In genomic region chr16:56992431-56992830, GRCh38 we compare ENCODE assay signal across 9 cellular contexts. TPM values are rescaled to one million over a fixed set of nuclear protein-coding genes. Genes with fewer than 3 reads are reported as not detected.
DNase-seq lines count a peak whose midpoint lies in the region; ATAC-seq and TF ChIP-seq lines count a peak whose summit lies in the region.
"Not testable (repeated sequence)": the region's sequence is repeated elsewhere in the genome, so short reads cannot be mapped to it uniquely, and the experiment has no call there.
"Had no signal": no experiment of that assay in that cellular context is flagged by ENCODE, and none has a peak within 500 bp of the region (broad histone marks: within the 10 kb centered on the region; RNA-seq: fewer than 3 reads in every experiment).

No MANE protein-coding gene starts in this region.

- H3K4me1 ChIP-seq in effector memory CD4-positive, alpha-beta T cell (ENCODE audit: control insufficient read depth, insufficient read depth, low read length, poor library complexity, severe bottlenecking): peaks cover 57% of the 10 kb centered on the region
- H3K4me1 ChIP-seq in lower lobe of right lung (peaks cover 43% of the 10 kb centered on the region), gastrocnemius medialis (peaks cover 9 to 16% of the 10 kb centered on the region in 2 donors), upper lobe of right lung (peaks cover 31% of the 10 kb centered on the region)

- not testable (repeated sequence) for H3K27ac ChIP-seq in CD4-positive, alpha-beta T cell (ENCODE audit: low read depth, low read length); upper lobe of right lung
- H3K27ac ChIP-seq in effector memory CD4-positive, alpha-beta T cell (ENCODE audit: insufficient read depth, low read length, poor library complexity, severe bottlenecking): peak overlapping the region; percentile 93
- peak overlapping the region; percentile 34 for H3K27ac ChIP-seq in lower lobe of right lung
- H3K27ac ChIP-seq in gastrocnemius medialis: peak overlapping the region; percentile 59 to 86 (median 80)

- H3K9me3 ChIP-seq in CD4-positive, alpha-beta T cell (ENCODE audit: control insufficient read depth, low read length); effector memory CD4-positive, alpha-beta T cell (ENCODE audit: control insufficient read depth, low read length); lower lobe of right lung; gastrocnemius medialis; upper lobe of right lung: not testable (repeated sequence)

- H3K4me1 Mint-ChIP-seq in CD4-positive, alpha-beta T cell (ENCODE audit: low read depth): peaks cover 91% of the 10 kb centered on the region
- H3K4me1 Mint-ChIP-seq in T-cell: peaks cover 62 to 81% (median 81%) of the 10 kb centered on the region in 3 donors
- peaks cover 57% of the 10 kb centered on the region for H3K4me1 Mint-ChIP-seq in activated CD8-positive, alpha-beta T cell treated with anti-CD3 and anti-CD28 coated beads for 36 hours (ENCODE audit: low read depth)

- in situ Hi-C loops in gastrocnemius medialis (cut with MboI; ENCODE audit: low sequenced_read_pairs in 4 of 4): not testable (repeated sequence)

- H3K9me3 Mint-ChIP-seq in CD4-positive, alpha-beta T cell; T-cell; activated CD8-positive, alpha-beta T cell treated with anti-CD3 and anti-CD28 coated beads for 36 hours: not testable (repeated sequence)

- H3K4me3 ChIP-seq in effector memory CD4-positive, alpha-beta T cell (ENCODE audit: insufficient read depth, low read depth, low read length, poor library complexity, severe bottlenecking): peak overlapping the region; percentile 99
- not testable (repeated sequence) for H3K4me3 ChIP-seq in lower lobe of right lung
- H3K4me3 ChIP-seq in gastrocnemius medialis: peak overlapping the region in 1 of 4 donors; percentile 26
- H3K4me3 ChIP-seq in upper lobe of right lung: peak overlapping the region; percentile 65

- POLR2A ChIA-PET in CD4-positive, alpha-beta T cell (lab: Charles Lee): interaction anchor here (0.6 to 2.2 kb wide), 8 partner anchors 15 to 78 kb away, joined by 3 to 11 read pairs (median 5); no protein-coding TSS in a partner anchor
- POLR2A ChIA-PET in T-cell (lab: Charles Lee): interaction anchor here (0.7 kb wide), 3 partner anchors 30 to 350 kb away, joined by 3 to 4 read pairs (median 3); no protein-coding TSS in a partner anchor
- POLR2A ChIA-PET in activated CD8-positive, alpha-beta T cell treated with anti-CD3 and anti-CD28 coated beads for 36 hours (lab: Charles Lee): interaction anchor here (0.8 to 21.4 kb wide), 10 partner anchors 13 to 136 kb away, joined by 3 to 367 read pairs (median 4); no protein-coding TSS in a partner anchor

- H3K36me3 ChIP-seq in effector memory CD4-positive, alpha-beta T cell (ENCODE audit: control insufficient read depth, insufficient read depth, low read length); lower lobe of right lung; gastrocnemius medialis; upper lobe of right lung: not testable (repeated sequence)

- CTCF ChIA-PET in CD4-positive, alpha-beta T cell (lab: Charles Lee): interaction anchor here (0.6 to 4.2 kb wide), 3 partner anchors 15 to 49 kb away, joined by 3 to 11 read pairs (median 3); no protein-coding TSS in a partner anchor
- CTCF ChIA-PET in T-cell (lab: Charles Lee): not testable (repeated sequence)
- CTCF ChIA-PET in activated CD8-positive, alpha-beta T cell treated with anti-CD3 and anti-CD28 coated beads for 36 hours (lab: Charles Lee): interaction anchor here (0.8 to 5.1 kb wide), 5 partner anchors 15 to 49 kb away, joined by 3 to 33 read pairs (median 5); no protein-coding TSS in a partner anchor

- not testable (repeated sequence) for H3K27me3 Mint-ChIP-seq in CD4-positive, alpha-beta T cell; T-cell; activated CD8-positive, alpha-beta T cell treated with anti-CD3 and anti-CD28 coated beads for 36 hours

- not testable (repeated sequence) for TF ChIP-seq POLR2A in gastrocnemius medialis (IDR thresholded peaks at IDR 0.05)

- not testable (repeated sequence) for TF ChIP-seq CTCF in CD4-positive, alpha-beta T cell (IDR thresholded peaks at IDR 0.05); activated CD8-positive, alpha-beta T cell treated with anti-CD3 and anti-CD28 coated beads for 36 hours (IDR thresholded peaks at IDR 0.05); lower lobe of right lung (IDR thresholded peaks at IDR 0.05); gastrocnemius medialis (IDR thresholded peaks at IDR 0.05 in 4 of 5, conservative IDR thresholded peaks at IDR 0.05 in 1 of 5); upper lobe of right lung (IDR thresholded peaks at IDR 0.05)

- H3K27me3 ChIP-seq in CD4-positive, alpha-beta T cell (ENCODE audit: control insufficient read depth, insufficient read depth, low read length); effector memory CD4-positive, alpha-beta T cell (replicated peaks; ENCODE audit: control insufficient read depth, insufficient read depth, low read length, poor library complexity, severe bottlenecking); lower lobe of right lung (ENCODE audit: low read depth); gastrocnemius medialis; upper lobe of right lung: not testable (repeated sequence)

- intact Hi-C loops in CD4-positive, alpha-beta T cell (cut with DNase I, micrococcal nuclease): loop anchor here in 1 of 2 experiments (5.0 kb wide), 2 partner anchors 35 to 60 kb away; partner anchors contain the start of gene HERPUD1
- intact Hi-C loops in activated CD8-positive, alpha-beta T cell treated with anti-CD3 and anti-CD28 coated beads for 36 hours (cut with micrococcal nuclease); lower lobe of right lung (cut with DNase I); gastrocnemius medialis (cut with DNase I; ENCODE audit: low total_unique reads); upper lobe of right lung (cut with DNase I): not testable (repeated sequence)

- H3K27ac Mint-ChIP-seq in CD4-positive, alpha-beta T cell: peak overlapping the region; percentile 96
- peak overlapping the region; percentile 39 to 100 for H3K27ac Mint-ChIP-seq in T-cell
- H3K27ac Mint-ChIP-seq in activated CD8-positive, alpha-beta T cell treated with anti-CD3 and anti-CD28 coated beads for 36 hours: peak overlapping the region; percentile 99

- peaks cover 74% of the 10 kb centered on the region for H3K36me3 Mint-ChIP-seq in CD4-positive, alpha-beta T cell (ENCODE audit: low read depth)
- peaks cover 39% of the 10 kb centered on the region for H3K36me3 Mint-ChIP-seq in T-cell
- peaks cover 65% of the 10 kb centered on the region for H3K36me3 Mint-ChIP-seq in activated CD8-positive, alpha-beta T cell treated with anti-CD3 and anti-CD28 coated beads for 36 hours (ENCODE audit: low read depth)

- not testable (repeated sequence) for ATAC-seq in CD4-positive, alpha-beta T cell (ENCODE audit: poor library complexity); T-cell (replicated peaks in 1 of 4); activated CD8-positive, alpha-beta T cell treated with anti-CD3 and anti-CD28 coated beads for 36 hours; lower lobe of right lung; gastrocnemius medialis; upper lobe of right lung

- H3K4me3 Mint-ChIP-seq in CD4-positive, alpha-beta T cell: peak overlapping the region; percentile 99
- H3K4me3 Mint-ChIP-seq in T-cell: peak overlapping the region; percentile 99 to 100 (median 99)
- H3K4me3 Mint-ChIP-seq in activated CD8-positive, alpha-beta T cell treated with anti-CD3 and anti-CD28 coated beads for 36 hours: peak overlapping the region; percentile 97

- DNase-seq in CD4-positive, alpha-beta T cell: peak in 1 of 10 experiments; percentile 2
- DNase-seq in T-cell; activated CD8-positive, alpha-beta T cell treated with anti-CD3 and anti-CD28 coated beads for 36 hours; effector memory CD4-positive, alpha-beta T cell; lower lobe of right lung; gastrocnemius medialis; upper lobe of right lung: not testable (repeated sequence)
- peak; percentile 51 for DNase-seq in activated effector memory CD4-positive, alpha-beta T cell treated with anti-CD3 and anti-CD28 coated beads, Interleukin-2, amount 50 U/mL, for 16 hours

RNA-seq across cellular contexts. Expression of gene NLRC5, which starts 3.1 kb away (rescaled TPM):
- total RNA-seq in CD4-positive, alpha-beta T cell: 100 to 1,000 TPM; 424 to 434 TPM
- total RNA-seq in T-cell (100 to 1,000 TPM; 390 to 711 (median 496) TPM), lower lobe of right lung (47.5 TPM), gastrocnemius medialis (1 to 10 TPM; 2.5 to 9.4 (median 5.1) TPM), upper lobe of right lung (44.9 TPM)
- 100 to 1,000 TPM; 135 to 153 TPM for total RNA-seq in activated CD8-positive, alpha-beta T cell treated with anti-CD3 and anti-CD28 coated beads for 36 hours

RNA-seq across cellular contexts. Expression of gene CETP, which starts 30.7 kb away (rescaled TPM):
- not detected for total RNA-seq in CD4-positive, alpha-beta T cell
- total RNA-seq in T-cell (under 1 TPM in 3 of 5 donors, not detected in 2; 0.18 to 0.25 (median 0.19) TPM), lower lobe of right lung (1.1 TPM), gastrocnemius medialis (not detected), upper lobe of right lung (1.9 TPM)
- total RNA-seq in activated CD8-positive, alpha-beta T cell treated with anti-CD3 and anti-CD28 coated beads for 36 hours: not detected
- total RNA-seq: K562 had no signal
